In the genomic region with DNA sequence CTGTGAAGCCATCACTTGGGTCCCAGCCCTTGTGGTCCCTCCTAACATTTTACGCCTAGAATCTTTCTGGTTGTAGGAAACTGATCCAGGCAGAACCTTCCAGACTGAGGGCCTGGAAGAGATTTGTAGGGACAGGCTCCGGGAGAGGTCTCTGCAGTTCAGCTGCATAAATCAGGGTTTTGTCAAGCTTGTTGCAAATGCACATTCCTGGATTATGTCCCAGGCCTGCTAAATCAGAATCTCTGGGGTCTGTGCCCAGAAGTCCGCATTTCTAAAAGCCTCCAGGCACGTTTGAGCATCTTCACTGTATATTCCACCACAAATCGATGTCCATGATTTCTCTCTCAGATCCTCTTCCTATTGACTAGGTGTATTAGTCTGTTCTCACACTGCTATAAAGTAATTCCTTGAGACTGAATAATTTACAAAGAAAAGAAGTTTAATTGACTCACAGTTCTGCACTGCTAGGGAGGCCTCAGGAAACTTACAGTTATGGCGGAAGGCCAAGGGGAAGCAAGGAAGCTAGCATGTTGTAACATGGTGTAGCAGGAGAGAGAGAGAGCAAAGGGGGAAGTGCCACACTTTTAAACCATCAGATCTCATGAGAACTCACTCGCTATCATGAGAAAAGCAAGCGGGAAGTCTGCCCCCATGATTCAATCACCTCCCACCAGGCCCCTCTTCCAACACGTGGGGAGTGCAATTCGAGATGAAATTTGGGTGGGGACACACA, we compare ENCODE assay signal across 10 cellular contexts. TPM values are rescaled to one million over a fixed set of nuclear protein-coding genes. Genes with fewer than 3 reads are reported as not detected.
A peak's percentile ranks its signal among the peaks of the same experiment; 100 is the strongest.
DNase-seq lines count a peak whose midpoint lies in the region; ATAC-seq and TF ChIP-seq lines count a peak whose summit lies in the region.
"Had no signal": no experiment of that assay in that cellular context is flagged by ENCODE, and none has a peak within 500 bp of the region (broad histone marks: within the 10 kb centered on the region; RNA-seq: fewer than 3 reads in every experiment).

No MANE protein-coding gene starts in this region.

- no peak for TF ChIP-seq CTCF in RWPE2 (IDR thresholded peaks at IDR 0.05; ENCODE audit: poor library complexity, severe bottlenecking)

- H3K27ac ChIP-seq in RWPE2 (ENCODE audit: poor library complexity, severe bottlenecking), result peak overlapping the region; percentile 32
- peak overlapping the region; percentile 47 for H3K27ac ChIP-seq in rectal smooth muscle tissue (ENCODE audit: low read depth, low read length)

- H3K4me1 Mint-ChIP-seq in activated T-helper 2 cell treated with anti-CD3 and anti-CD28 coated beads, Interferon-gamma antibody, Interleukin-2, Interleukin-4, amounts not matched to agents 10 μg/mL and 5 μg/mL and 100 μg/mL, durations not matched to agents 14 hours and 24 hours and 36 hours (ENCODE audit: low read depth), result peaks cover 39% of the 10 kb centered on the region

- 0 out of 3 replicates have a peak, but pooled peaks have one; percentile 27 for ATAC-seq in RWPE2 (ENCODE audit: low read depth)
- no peak for ATAC-seq in GM18498 (IDR thresholded peaks at IDR 0.05; ENCODE audit: unreplicated experiment)
- ATAC-seq in HG03342 (IDR thresholded peaks at IDR 0.05; ENCODE audit: unreplicated experiment), result no peak
- ATAC-seq: activated T-cell treated with anti-CD3 and anti-CD28 coated beads, Interleukin-2, amount 50 U/mL, for 4 hours had no signal

- H3K9ac ChIP-seq in rectal smooth muscle tissue (ENCODE audit: low read length), result no peak overlapping the region

- H3K9me3 Mint-ChIP-seq in activated T-helper 2 cell treated with anti-CD3 and anti-CD28 coated beads, Interferon-gamma antibody, Interleukin-2, Interleukin-4, amounts not matched to agents 10 μg/mL and 5 μg/mL and 100 μg/mL, durations not matched to agents 14 hours and 24 hours and 36 hours, result peaks cover 17% of the 10 kb centered on the region

- DNase-seq in GM03348 (ENCODE audit: low spot score), result peak; percentile 28
- no peak for DNase-seq in RWPE2 (ENCODE audit: low spot score)
- peak; percentile 33 for DNase-seq in fibroblast of gingiva (ENCODE audit: low read depth)
- no peak for DNase-seq in activated T-helper 2 cell treated with anti-CD3 and anti-CD28 coated beads, Interferon-gamma antibody, Interleukin-2, Interleukin-4, amounts not matched to agents 10 μg/mL and 5 μg/mL and 100 μg/mL, durations not matched to agents 14 hours and 24 hours and 36 hours (ENCODE audit: low spot score)
- no peak for DNase-seq in stimulated activated CD4-positive, alpha-beta T cell treated with anti-CD3 and anti-CD28 coated beads, Interleukin-15, amount 100 ng/mL, for 24 hours
- DNase-seq: activated T-cell treated with anti-CD3 and anti-CD28 coated beads, Interleukin-2, amount 50 U/mL, for 4 hours; KG1 had no signal

- H3K27ac Mint-ChIP-seq in activated T-helper 2 cell treated with anti-CD3 and anti-CD28 coated beads, Interferon-gamma antibody, Interleukin-2, Interleukin-4, amounts not matched to agents 10 μg/mL and 5 μg/mL and 100 μg/mL, durations not matched to agents 14 hours and 24 hours and 36 hours, result no peak overlapping the region

- H3K36me3 Mint-ChIP-seq in activated T-helper 2 cell treated with anti-CD3 and anti-CD28 coated beads, Interferon-gamma antibody, Interleukin-2, Interleukin-4, amounts not matched to agents 10 μg/mL and 5 μg/mL and 100 μg/mL, durations not matched to agents 14 hours and 24 hours and 36 hours (ENCODE audit: low read depth), result peaks cover 3% of the 10 kb centered on the region

- no peaks in the 10 kb centered on the region for H3K36me3 ChIP-seq in RWPE2 (ENCODE audit: low read depth)
- no peaks in the 10 kb centered on the region for H3K36me3 ChIP-seq in rectal smooth muscle tissue (ENCODE audit: control insufficient read depth, insufficient read depth, low read length)

- intact Hi-C loops in activated T-helper 2 cell treated with anti-CD3 and anti-CD28 coated beads, Interferon-gamma antibody, Interleukin-2, Interleukin-4, amounts not matched to agents 10 μg/mL and 5 μg/mL and 100 μg/mL, durations not matched to agents 14 hours and 24 hours and 36 hours (cut with micrococcal nuclease), result no loop called here

- H3K9me3 ChIP-seq in RWPE2 (ENCODE audit: severe bottlenecking), result no peaks in the 10 kb centered on the region

- H3K4me3 ChIP-seq in RWPE2 (ENCODE audit: severe bottlenecking), result no peak overlapping the region
- no peak overlapping the region for H3K4me3 ChIP-seq in rectal smooth muscle tissue (ENCODE audit: low read length)

- peaks cover 71% of the 10 kb centered on the region for H3K27me3 Mint-ChIP-seq in activated T-helper 2 cell treated with anti-CD3 and anti-CD28 coated beads, Interferon-gamma antibody, Interleukin-2, Interleukin-4, amounts not matched to agents 10 μg/mL and 5 μg/mL and 100 μg/mL, durations not matched to agents 14 hours and 24 hours and 36 hours (ENCODE audit: low read depth)

- peaks cover 10% of the 10 kb centered on the region for H3K4me1 ChIP-seq in RWPE2 (ENCODE audit: insufficient read depth, poor library complexity, severe bottlenecking)
- peaks cover 23% of the 10 kb centered on the region for H3K4me1 ChIP-seq in rectal smooth muscle tissue (ENCODE audit: control insufficient read depth, insufficient read depth, low read length)

- no peaks in the 10 kb centered on the region for H3K27me3 ChIP-seq in RWPE2 (ENCODE audit: insufficient read depth, poor library complexity, severe bottlenecking)
- no peaks in the 10 kb centered on the region for H3K27me3 ChIP-seq in rectal smooth muscle tissue (ENCODE audit: control insufficient read depth, insufficient read depth, low read length)

- H3K4me3 Mint-ChIP-seq in activated T-helper 2 cell treated with anti-CD3 and anti-CD28 coated beads, Interferon-gamma antibody, Interleukin-2, Interleukin-4, amounts not matched to agents 10 μg/mL and 5 μg/mL and 100 μg/mL, durations not matched to agents 14 hours and 24 hours and 36 hours (ENCODE audit: low read depth), result no peak overlapping the region

RNA-seq across cellular contexts. Expression of a gene that starts 1.3 kb away (rescaled TPM):
- total RNA-seq in activated T-helper 2 cell treated with anti-CD3 and anti-CD28 coated beads, Interferon-gamma antibody, Interleukin-2, Interleukin-4, amounts not matched to agents 10 μg/mL and 5 μg/mL and 100 μg/mL, durations not matched to agents 14 hours and 24 hours and 36 hours, result not detected in 2 replicates

Comparison
In these comparisons a context has a peak if more than half of its experiments do, and no peak if none do; other contexts are left out.
1. DNase-seq: peak in GM03348 (single experiment) and fibroblast of gingiva (single experiment); none in RWPE2 (single experiment), activated T-helper 2 cell treated with anti-CD3 and anti-CD28 coated beads, Interferon-gamma antibody, Interleukin-2, Interleukin-4, amounts not matched to agents 10 μg/mL and 5 μg/mL and 100 μg/mL, durations not matched to agents 14 hours and 24 hours and 36 hours (single experiment) and stimulated activated CD4-positive, alpha-beta T cell treated with anti-CD3 and anti-CD28 coated beads, Interleukin-15, amount 100 ng/mL, for 24 hours (single experiment).